ENCODE assay signal across 8 cellular contexts in the genomic region with DNA sequence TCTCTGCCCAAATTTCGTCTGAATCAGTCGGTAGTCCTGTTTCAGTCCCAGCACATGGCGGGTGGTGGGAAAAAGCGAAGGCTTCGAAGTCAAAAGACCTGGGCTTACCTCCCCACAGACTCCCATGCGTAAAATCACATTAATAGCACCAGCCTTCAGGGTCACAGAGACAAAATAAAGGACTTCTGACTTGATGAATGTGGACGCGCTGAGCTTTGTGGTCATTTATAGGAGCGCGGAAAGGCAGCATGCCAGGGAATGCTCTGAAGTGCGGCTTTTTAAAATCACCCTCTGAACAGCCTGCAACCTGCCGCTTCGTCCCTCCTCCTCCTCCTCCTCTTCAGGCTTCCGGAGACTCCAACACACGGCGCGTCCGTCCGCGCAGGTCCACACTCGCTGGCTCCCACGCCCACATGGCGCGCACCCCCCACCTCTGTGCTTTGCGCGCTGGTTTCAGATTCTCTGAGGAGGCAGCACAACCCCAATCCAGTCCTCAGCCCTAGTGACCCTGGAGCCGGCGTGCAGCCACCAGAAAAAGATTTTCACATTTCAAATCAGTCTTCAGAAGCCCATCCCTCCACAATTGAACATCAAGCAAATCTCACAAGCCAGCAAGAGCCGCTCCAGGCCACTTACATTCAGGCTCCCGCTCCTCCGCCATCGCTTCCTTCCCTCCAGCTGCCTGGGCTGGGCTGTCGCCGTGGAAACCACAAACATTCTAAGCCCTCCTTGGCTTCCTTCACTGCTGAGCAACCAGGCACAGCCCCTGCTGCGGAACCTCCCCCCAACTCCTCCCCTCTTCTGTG. TPM values are rescaled to one million over a fixed set of nuclear protein-coding genes. Genes with fewer than 3 reads are reported as not detected.
DNase-seq lines count a peak whose midpoint lies in the region; ATAC-seq, FAIRE-seq and TF ChIP-seq lines count a peak whose summit lies in the region.

A gene (minus strand): TSS at position 680 of the 806 bp plus-strand sequence. CDS start 19 bp downstream, at position 661.

- no peak within 1 kb of the TSS for H3K27ac ChIP-seq in urinary bladder (ENCODE audit: low read depth)

- no peaks in the 10 kb centered on the region for H3K36me3 ChIP-seq in mucosa of descending colon (ENCODE audit: low read depth)
- H3K36me3 ChIP-seq in urinary bladder (ENCODE audit: insufficient read depth) = no peaks in the 10 kb centered on the region

- no peak for FAIRE-seq in RCC 7860 (lab: Jason Lieb, UNC)

- DNase-seq in RCC 7860 (ENCODE audit: low spot score) (peak; percentile 70), epithelial cell of proximal tubule (ENCODE audit: low read depth) (peak; percentile 30), mucosa of descending colon (peak in 2 of 3 donors; percentile 15 to 45), HCEC 1CT (no peak)
- no peak for DNase-seq in NK-92 treated with Interleukin-12 subunit alpha and Interleukin-12 subunit beta, amount 100 ng/mL, for 24 hours (lab: John Stamatoyannopoulos, UW)

- H3K4me3 ChIP-seq in epithelial cell of proximal tubule (ENCODE audit: low read depth, low read length) (peak within 1 kb of the TSS; percentile 63), mucosa of descending colon (no peak within 1 kb of the TSS), urinary bladder (ENCODE audit: low read depth, low read length) (peak within 1 kb of the TSS; percentile 30)

- ATAC-seq in HG03354 (IDR thresholded peaks at IDR 0.05; ENCODE audit: poor library complexity, severe bottlenecking, unreplicated experiment) (peak; percentile 50), mucosa of descending colon (peak; percentile 45), HG03457 (IDR thresholded peaks at IDR 0.05; ENCODE audit: unreplicated experiment) (no peak)

- TF ChIP-seq CTCF in epithelial cell of proximal tubule (conservative IDR thresholded peaks at IDR 0.05; ENCODE audit: low read depth, low read length) (no peak), mucosa of descending colon (IDR thresholded peaks at IDR 0.05) (no peak)

- H3K9me3 ChIP-seq in mucosa of descending colon = no peaks in the 10 kb centered on the region

- 7% methylated on average over 35 of the region's 35 CpGs for WGBS in urinary bladder

- H3K4me1 ChIP-seq in mucosa of descending colon (ENCODE audit: low read depth) (no peaks in the 10 kb centered on the region), urinary bladder (ENCODE audit: insufficient read depth) (no peaks in the 10 kb centered on the region)

- intact Hi-C loops in mucosa of descending colon (cut with DNase I, micrococcal nuclease) = no loop called here

RNA-seq across cellular contexts. Expression of the gene that starts here (rescaled TPM):
- total RNA-seq in epithelial cell of proximal tubule (not detected in 2 replicates), mucosa of descending colon (under 1 TPM in 1 of 3 donors, not detected in 2; 0.32 TPM), urinary bladder (not detected)
- not detected for polyA plus RNA-seq in urinary bladder

Comparison
In these comparisons a context has a peak if more than half of its experiments do, and no peak if none do; other contexts are left out.
1. Peak in DNase-seq and H3K4me3 ChIP-seq in epithelial cell of proximal tubule; RNA of the gene not detected or under 1 TPM.
2. Peak in DNase-seq and ATAC-seq in mucosa of descending colon; RNA of the gene not detected or under 1 TPM.